29 cellular contexts compared by ENCODE assay signal in genomic region chr13:98629055-98629454, GRCh38.
"Had no signal": no experiment of that assay in that cellular context is flagged by ENCODE, and none has a peak within 500 bp of the region (broad histone marks: within the 10 kb centered on the region; RNA-seq: fewer than 3 reads in every experiment).

No MANE protein-coding gene starts in this region.

- H3K27me3 Mint-ChIP-seq: stimulated activated naive CD8-positive, alpha-beta T cell treated with anti-CD3 and anti-CD28 coated beads, Interleukin-15, Interleukin-2, amounts not matched to agents 100 ng/mL and 50 ng/mL, for 24 hours; type B pancreatic cell had no signal

- FAIRE-seq: urothelium cell line had no signal

- ATAC-seq: stimulated activated effector memory CD8-positive, alpha-beta T cell treated with anti-CD3 and anti-CD28 coated beads, Interleukin-12 subunit alpha, Interleukin-12 subunit beta, amount 100 ng/mL, for 72 hours; stimulated activated memory B cell treated with anti-CD40 and anti-IgM and Interleukin-4, amounts not matched to agents 10 μg/mL and 1 μg/mL and 100 μg/mL, for 72 hours; stimulated activated naive B cell treated with anti-CD40 and anti-IgM and Interleukin-4, amounts not matched to agents 10 μg/mL and 1 μg/mL and 100 μg/mL, for 72 hours; stimulated activated naive CD8-positive, alpha-beta T cell treated with anti-CD3 and anti-CD28 coated beads, Interleukin-15, amount 100 ng/mL, for 72 hours; stimulated activated naive CD8-positive, alpha-beta T cell treated with anti-CD3 and anti-CD28 coated beads, Interleukin-15, Interleukin-2, amounts not matched to agents 100 U/mL and 50 U/mL, for 24 hours; upper lobe of right lung had no signal

- H3K4me3 Mint-ChIP-seq: stimulated activated effector memory CD8-positive, alpha-beta T cell treated with anti-CD3 and anti-CD28 coated beads, Interleukin-12 subunit alpha, Interleukin-12 subunit beta, amount 100 ng/mL, for 72 hours; stimulated activated memory B cell treated with anti-CD40 and anti-IgM and Interleukin-4, amounts not matched to agents 10 μg/mL and 1 μg/mL and 100 μg/mL, for 72 hours; stimulated activated naive B cell treated with anti-CD40 and anti-IgM and Interleukin-4, amounts not matched to agents 10 μg/mL and 1 μg/mL and 100 μg/mL, for 72 hours; stimulated activated naive CD8-positive, alpha-beta T cell treated with anti-CD3 and anti-CD28 coated beads, Interleukin-15, amount 100 ng/mL, for 72 hours; stimulated activated naive CD8-positive, alpha-beta T cell treated with anti-CD3 and anti-CD28 coated beads, Interleukin-15, Interleukin-2, amounts not matched to agents 100 ng/mL and 50 ng/mL, for 24 hours; type B pancreatic cell had no signal

- H3K4me1 Mint-ChIP-seq: stimulated activated effector memory CD8-positive, alpha-beta T cell treated with anti-CD3 and anti-CD28 coated beads, Interleukin-12 subunit alpha, Interleukin-12 subunit beta, amount 100 ng/mL, for 72 hours; stimulated activated memory B cell treated with anti-CD40 and anti-IgM and Interleukin-4, amounts not matched to agents 10 μg/mL and 1 μg/mL and 100 μg/mL, for 72 hours had no signal

- H3K36me3 Mint-ChIP-seq: stimulated activated effector memory CD8-positive, alpha-beta T cell treated with anti-CD3 and anti-CD28 coated beads, Interleukin-12 subunit alpha, Interleukin-12 subunit beta, amount 100 ng/mL, for 72 hours; stimulated activated memory B cell treated with anti-CD40 and anti-IgM and Interleukin-4, amounts not matched to agents 10 μg/mL and 1 μg/mL and 100 μg/mL, for 72 hours; stimulated activated naive B cell treated with anti-CD40 and anti-IgM and Interleukin-4, amounts not matched to agents 10 μg/mL and 1 μg/mL and 100 μg/mL, for 72 hours; type B pancreatic cell had no signal

- H3K27ac ChIP-seq: stomach, suprapubic skin, testis, thoracic aorta, thyroid gland, tibial artery, tibial nerve, transverse colon, upper lobe of left lung, upper lobe of right lung, uterus, vagina had no signal

- H3K36me3 ChIP-seq: stomach, suprapubic skin, thoracic aorta, thyroid gland, tibial artery, tibial nerve, transverse colon, upper lobe of left lung, upper lobe of right lung, vagina had no signal

- H3K27ac Mint-ChIP-seq: stimulated activated effector memory CD8-positive, alpha-beta T cell treated with anti-CD3 and anti-CD28 coated beads, Interleukin-12 subunit alpha, Interleukin-12 subunit beta, amount 100 ng/mL, for 72 hours; stimulated activated memory B cell treated with anti-CD40 and anti-IgM and Interleukin-4, amounts not matched to agents 10 μg/mL and 1 μg/mL and 100 μg/mL, for 72 hours; stimulated activated naive B cell treated with anti-CD40 and anti-IgM and Interleukin-4, amounts not matched to agents 10 μg/mL and 1 μg/mL and 100 μg/mL, for 72 hours; stimulated activated naive CD8-positive, alpha-beta T cell treated with anti-CD3 and anti-CD28 coated beads, Interleukin-15, amount 100 ng/mL, for 72 hours; stimulated activated naive CD8-positive, alpha-beta T cell treated with anti-CD3 and anti-CD28 coated beads, Interleukin-15, Interleukin-2, amounts not matched to agents 100 ng/mL and 50 ng/mL, for 24 hours; type B pancreatic cell had no signal

- H3K9me3 Mint-ChIP-seq: stimulated activated effector memory CD8-positive, alpha-beta T cell treated with anti-CD3 and anti-CD28 coated beads, Interleukin-12 subunit alpha, Interleukin-12 subunit beta, amount 100 ng/mL, for 72 hours; stimulated activated memory B cell treated with anti-CD40 and anti-IgM and Interleukin-4, amounts not matched to agents 10 μg/mL and 1 μg/mL and 100 μg/mL, for 72 hours; stimulated activated naive B cell treated with anti-CD40 and anti-IgM and Interleukin-4, amounts not matched to agents 10 μg/mL and 1 μg/mL and 100 μg/mL, for 72 hours; stimulated activated naive CD8-positive, alpha-beta T cell treated with anti-CD3 and anti-CD28 coated beads, Interleukin-15, amount 100 ng/mL, for 72 hours; stimulated activated naive CD8-positive, alpha-beta T cell treated with anti-CD3 and anti-CD28 coated beads, Interleukin-15, Interleukin-2, amounts not matched to agents 100 ng/mL and 50 ng/mL, for 24 hours had no signal

- H3K4me1 ChIP-seq: suprapubic skin, testis, thyroid gland, tibial nerve, upper lobe of left lung, upper lobe of right lung, uterus, vagina had no signal

- H3K9me3 ChIP-seq: stomach, suprapubic skin, testis, thoracic aorta, thyroid gland, tibial artery, tibial nerve, transverse colon, upper lobe of left lung, upper lobe of right lung, uterus, vagina had no signal

- H3K27me3 ChIP-seq: stomach, suprapubic skin, testis, thyroid gland, tibial artery, tibial nerve, transverse colon, upper lobe of left lung, upper lobe of right lung, uterus, vagina had no signal

- DNase-seq: stimulated activated CD4-positive, alpha-beta T cell treated with anti-CD3 and anti-CD28 coated beads, Interleukin-2, amount 100 ng/mL, for 48 hours; stimulated activated CD4-positive, alpha-beta T cell treated with anti-CD3 and anti-CD28 coated beads, Interleukin-4, amount 100 ng/mL, for 1 hour; stimulated activated CD4-positive, alpha-beta T cell treated with anti-CD3 and anti-CD28 coated beads, Interleukin-4, amount 100 ng/mL, for 24 hours; stimulated activated CD4-positive, alpha-beta T cell treated with anti-CD3 and anti-CD28 coated beads, Interleukin-4, amount 100 ng/mL, for 4 hours; stimulated activated CD8-positive, alpha-beta memory T cell treated with anti-CD3 and anti-CD28 coated beads, Interleukin-4, amount 100 ng/mL, for 48 hours; stimulated activated naive B cell treated with anti-CD40 and anti-IgM and Interleukin-4, amounts not matched to agents 10 μg/mL and 1 μg/mL and 100 μg/mL, for 72 hours; stimulated activated naive CD4-positive, alpha-beta T cell; stimulated activated naive CD4-positive, alpha-beta T cell treated with Interleukin-2 at 50 U/mL for 16 hours; stimulated activated naive CD8-positive, alpha-beta T cell treated with anti-CD3 and anti-CD28 coated beads, Interleukin-15, amount 100 ng/mL, for 72 hours; stimulated activated naive CD8-positive, alpha-beta T cell treated with anti-CD3 and anti-CD28 coated beads, Interleukin-15, Interleukin-2, amounts not matched to agents 100 U/mL and 50 U/mL, for 24 hours; stomach; substantia nigra; testis; thyroid gland; tibial artery; transverse colon; trophoblast cell; upper lobe of left lung; upper lobe of right lung; uterus had no signal

- H3K4me3 ChIP-seq: stomach, suprapubic skin, testis, thoracic aorta, thyroid gland, tibial artery, tibial nerve, transverse colon, upper lobe of left lung, upper lobe of right lung, uterus, vagina had no signal
